8 cellular contexts compared by ENCODE assay signal in genomic region chr17:75087558-75088453, GRCh38. TPM values are rescaled to one million over a fixed set of nuclear protein-coding genes. Genes with fewer than 3 reads are reported as not detected.
DNase-seq lines count a peak whose midpoint lies in the region; ATAC-seq and TF ChIP-seq lines count a peak whose summit lies in the region.

Gene SLC16A5 (plus strand): TSS chr17:75087954. CDS start chr17:75093637, 5,683 bp downstream.

- 4% methylated on average over 35 of the region's 69 CpGs; no CpG with 5 or more reads in 1 of the 2 donors for WGBS in transverse colon (ENCODE audit: low coverage in 1 of 2), 2 donors

- H3K4me3 Mint-ChIP-seq in activated CD8-positive, alpha-beta memory T cell treated with anti-CD3 and anti-CD28 coated beads, Interleukin-2, amount 10 ng/mL, durations not matched to agents 7 days and 5 days = peak within 1 kb of the TSS; percentile 66

- no peaks in the 10 kb centered on the region for H3K36me3 ChIP-seq in transverse colon
- no peaks in the 10 kb centered on the region for H3K36me3 ChIP-seq in SJCRH30

- H3K27me3 Mint-ChIP-seq in activated CD8-positive, alpha-beta memory T cell treated with anti-CD3 and anti-CD28 coated beads, Interleukin-2, amount 10 ng/mL, durations not matched to agents 7 days and 5 days = no peaks in the 10 kb centered on the region

- intact Hi-C loops in transverse colon (cut with DNase I; ENCODE audit: low total_unique reads) = no loop called here

- peaks cover 34 to 74% (median 50%) of the 10 kb centered on the region in 4 donors for H3K4me1 ChIP-seq in transverse colon
- peaks cover 21% of the 10 kb centered on the region for H3K4me1 ChIP-seq in SJCRH30

- H3K27me3 ChIP-seq in transverse colon = no peaks in the 10 kb centered on the region
- no peaks in the 10 kb centered on the region for H3K27me3 ChIP-seq in SJCRH30

- H3K4me3 ChIP-seq in transverse colon = peak within 1 kb of the TSS; percentile 61 to 75 (median 64)
- no peak within 1 kb of the TSS for H3K4me3 ChIP-seq in SJCRH30

- peaks cover 32% of the 10 kb centered on the region for H3K4me1 Mint-ChIP-seq in activated CD8-positive, alpha-beta memory T cell treated with anti-CD3 and anti-CD28 coated beads, Interleukin-2, amount 10 ng/mL, durations not matched to agents 7 days and 5 days

- peak; percentile 82 for ATAC-seq in activated CD8-positive, alpha-beta memory T cell treated with anti-CD3 and anti-CD28 coated beads, Interleukin-2, amount 10 ng/mL, durations not matched to agents 7 days and 5 days

- CTCF ChIA-PET in activated CD8-positive, alpha-beta memory T cell treated with anti-CD3 and anti-CD28 coated beads, Interleukin-2, amount 10 ng/mL, durations not matched to agents 7 days and 5 days (lab: Charles Lee) = interaction anchor here (1.1 to 2.5 kb wide), 12 partner anchors 8 to 174 kb away, joined by 3 to 9 read pairs (median 4); partner anchors contain the start of genes MRPS7 and NT5C

- peak; percentile 73 for TF ChIP-seq POLR2A in transverse colon (IDR thresholded peaks at IDR 0.05)

- H3K36me3 Mint-ChIP-seq in activated CD8-positive, alpha-beta memory T cell treated with anti-CD3 and anti-CD28 coated beads, Interleukin-2, amount 10 ng/mL, durations not matched to agents 7 days and 5 days = no peaks in the 10 kb centered on the region

- in situ Hi-C loops in transverse colon (cut with MboI; ENCODE audit: low pct_ligation_motif_present in 1 of 4, low pct_unique_long_range_greater_than_20kb in 1 of 4, low sequenced_read_pairs in 3 of 4) = no loop called here

- DNase-seq in stimulated activated CD4-positive, alpha-beta T cell treated with anti-CD3 and anti-CD28 coated beads, Interleukin-15, amount 100 ng/mL, for 24 hours = peak; percentile 69
- DNase-seq in stimulated activated CD4-positive, alpha-beta T cell treated with anti-CD3 and anti-CD28 coated beads, Interleukin-12 subunit alpha, Interleukin-12 subunit beta, amount 100 ng/mL, for 4 hours = no peak
- DNase-seq in LoVo (ENCODE audit: low spot score) (peak; percentile 90), epidermal melanocyte (ENCODE audit: insufficient read length, low spot score) (peak; percentile 95), mesenteric fat pad (ENCODE audit: low spot score) (peak; percentile 96), transverse colon (peak; percentile 94), SJCRH30 (no peak)
- DNase-seq in activated CD8-positive, alpha-beta memory T cell treated with anti-CD3 and anti-CD28 coated beads, Interleukin-2, amount 10 ng/mL, durations not matched to agents 7 days and 5 days = peak; percentile 54

- TF ChIP-seq EP300 in transverse colon (IDR thresholded peaks at IDR 0.05; ENCODE audit: low read depth) = peak; percentile 8

- H3K9me3 Mint-ChIP-seq in activated CD8-positive, alpha-beta memory T cell treated with anti-CD3 and anti-CD28 coated beads, Interleukin-2, amount 10 ng/mL, durations not matched to agents 7 days and 5 days (ENCODE audit: low read depth) = no peaks in the 10 kb centered on the region

- H3K27ac ChIP-seq in transverse colon (peak within 1 kb of the TSS; percentile 96 to 98 (median 96)), SJCRH30 (no peak within 1 kb of the TSS)

- H3K9me3 ChIP-seq in transverse colon (no peaks in the 10 kb centered on the region), SJCRH30 (replicated peaks) (no peaks in the 10 kb centered on the region)

- H3K27ac Mint-ChIP-seq in activated CD8-positive, alpha-beta memory T cell treated with anti-CD3 and anti-CD28 coated beads, Interleukin-2, amount 10 ng/mL, durations not matched to agents 7 days and 5 days = no peak within 1 kb of the TSS

- no peak for TF ChIP-seq CTCF in transverse colon (IDR thresholded peaks at IDR 0.05)

RNA-seq across cellular contexts. Expression of gene SLC16A5, which starts in this region (rescaled TPM):
- 1 to 10 TPM; 2.3 to 3.2 TPM for total RNA-seq in activated CD8-positive, alpha-beta memory T cell treated with anti-CD3 and anti-CD28 coated beads, Interleukin-2, amount 10 ng/mL, durations not matched to agents 7 days and 5 days
- 12.3 TPM for total RNA-seq in mesenteric fat pad
- 10 to 100 TPM; 65.9 to 94.6 (median 79.5) TPM for total RNA-seq in transverse colon
- total RNA-seq in SJCRH30 (2014; rRNA removed; shearing (Covaris generic)) = 0.04 TPM in 1 of 2 replicates, not detected in the other

Comparison
In these comparisons a context has a peak if more than half of its experiments do, and no peak if none do; other contexts are left out.
1. DNase-seq: peak in stimulated activated CD4-positive, alpha-beta T cell treated with anti-CD3 and anti-CD28 coated beads, Interleukin-15, amount 100 ng/mL, for 24 hours (single experiment), LoVo (single experiment), activated CD8-positive, alpha-beta memory T cell treated with anti-CD3 and anti-CD28 coated beads, Interleukin-2, amount 10 ng/mL, durations not matched to agents 7 days and 5 days (single experiment), epidermal melanocyte (single experiment), mesenteric fat pad (single experiment) and transverse colon (single experiment); none in stimulated activated CD4-positive, alpha-beta T cell treated with anti-CD3 and anti-CD28 coated beads, Interleukin-12 subunit alpha, Interleukin-12 subunit beta, amount 100 ng/mL, for 4 hours (single experiment) and SJCRH30 (0 of 2).